Comparison of ENCODE assay signal across 9 cellular contexts in genomic region chr18:310042-310441, GRCh38.
"Had no signal": no experiment of that assay in that cellular context is flagged by ENCODE, and none has a peak within 500 bp of the region (broad histone marks: within the 10 kb centered on the region; RNA-seq: fewer than 3 reads in every experiment).

No MANE protein-coding gene starts in this region.

- DNase-seq: GM23248, GOT3, H7, HFFc6, KBM-7 had no signal

- H3K9me3 Mint-ChIP-seq: HFFc6 had no signal

- H3K4me3 Mint-ChIP-seq: HFFc6 had no signal

- H3K4me2 ChIP-seq: KMS-11 had no signal

- H3K9me3 ChIP-seq: HAP-1 had no signal

- H3K4me3 ChIP-seq: GM23248, HAP-1 had no signal

- ATAC-seq: HCT116 had no signal

- H3K4me1 ChIP-seq: HAP-1 had no signal

- H3K36me3 ChIP-seq: HAP-1 had no signal

- FAIRE-seq: HTR-8/SVneo had no signal

- H3K27ac Mint-ChIP-seq: HFFc6 had no signal

- H3K9ac ChIP-seq: GM23248, KMS-11 had no signal

- H2AFZ ChIP-seq: GM23248 had no signal

- H3K27ac ChIP-seq: GM23248, KMS-11 had no signal
